Comparison of ENCODE assay signal across 1 cellular context in the genomic region with DNA sequence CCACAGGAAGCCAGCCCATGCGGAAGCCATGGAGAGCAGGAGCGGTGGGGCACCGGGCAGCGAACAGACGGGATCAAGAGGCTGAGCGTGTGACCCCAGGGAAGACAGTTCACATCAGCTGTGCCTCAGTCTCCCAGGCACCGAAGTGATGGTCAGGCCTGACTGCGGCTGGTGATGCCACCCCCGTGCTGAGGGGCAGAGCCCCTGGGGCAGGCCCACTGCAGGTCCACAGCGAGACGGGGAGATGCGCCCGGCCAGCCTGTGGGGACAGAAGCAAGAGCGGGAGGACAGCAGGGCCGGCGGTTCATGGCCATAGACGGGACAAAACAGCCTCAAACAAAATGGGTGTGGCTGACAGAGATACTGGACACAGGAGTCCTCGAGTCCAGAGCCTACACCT.
TF ChIP-seq lines count a peak whose summit lies in the region.

No MANE protein-coding gene starts in this region.

TF ChIP-seq in GM23338, 12 proteins besides CTCF, POLR2A, EP300 and RAD21 (continued from another document):
- TF ChIP-seq, protein P1, sequence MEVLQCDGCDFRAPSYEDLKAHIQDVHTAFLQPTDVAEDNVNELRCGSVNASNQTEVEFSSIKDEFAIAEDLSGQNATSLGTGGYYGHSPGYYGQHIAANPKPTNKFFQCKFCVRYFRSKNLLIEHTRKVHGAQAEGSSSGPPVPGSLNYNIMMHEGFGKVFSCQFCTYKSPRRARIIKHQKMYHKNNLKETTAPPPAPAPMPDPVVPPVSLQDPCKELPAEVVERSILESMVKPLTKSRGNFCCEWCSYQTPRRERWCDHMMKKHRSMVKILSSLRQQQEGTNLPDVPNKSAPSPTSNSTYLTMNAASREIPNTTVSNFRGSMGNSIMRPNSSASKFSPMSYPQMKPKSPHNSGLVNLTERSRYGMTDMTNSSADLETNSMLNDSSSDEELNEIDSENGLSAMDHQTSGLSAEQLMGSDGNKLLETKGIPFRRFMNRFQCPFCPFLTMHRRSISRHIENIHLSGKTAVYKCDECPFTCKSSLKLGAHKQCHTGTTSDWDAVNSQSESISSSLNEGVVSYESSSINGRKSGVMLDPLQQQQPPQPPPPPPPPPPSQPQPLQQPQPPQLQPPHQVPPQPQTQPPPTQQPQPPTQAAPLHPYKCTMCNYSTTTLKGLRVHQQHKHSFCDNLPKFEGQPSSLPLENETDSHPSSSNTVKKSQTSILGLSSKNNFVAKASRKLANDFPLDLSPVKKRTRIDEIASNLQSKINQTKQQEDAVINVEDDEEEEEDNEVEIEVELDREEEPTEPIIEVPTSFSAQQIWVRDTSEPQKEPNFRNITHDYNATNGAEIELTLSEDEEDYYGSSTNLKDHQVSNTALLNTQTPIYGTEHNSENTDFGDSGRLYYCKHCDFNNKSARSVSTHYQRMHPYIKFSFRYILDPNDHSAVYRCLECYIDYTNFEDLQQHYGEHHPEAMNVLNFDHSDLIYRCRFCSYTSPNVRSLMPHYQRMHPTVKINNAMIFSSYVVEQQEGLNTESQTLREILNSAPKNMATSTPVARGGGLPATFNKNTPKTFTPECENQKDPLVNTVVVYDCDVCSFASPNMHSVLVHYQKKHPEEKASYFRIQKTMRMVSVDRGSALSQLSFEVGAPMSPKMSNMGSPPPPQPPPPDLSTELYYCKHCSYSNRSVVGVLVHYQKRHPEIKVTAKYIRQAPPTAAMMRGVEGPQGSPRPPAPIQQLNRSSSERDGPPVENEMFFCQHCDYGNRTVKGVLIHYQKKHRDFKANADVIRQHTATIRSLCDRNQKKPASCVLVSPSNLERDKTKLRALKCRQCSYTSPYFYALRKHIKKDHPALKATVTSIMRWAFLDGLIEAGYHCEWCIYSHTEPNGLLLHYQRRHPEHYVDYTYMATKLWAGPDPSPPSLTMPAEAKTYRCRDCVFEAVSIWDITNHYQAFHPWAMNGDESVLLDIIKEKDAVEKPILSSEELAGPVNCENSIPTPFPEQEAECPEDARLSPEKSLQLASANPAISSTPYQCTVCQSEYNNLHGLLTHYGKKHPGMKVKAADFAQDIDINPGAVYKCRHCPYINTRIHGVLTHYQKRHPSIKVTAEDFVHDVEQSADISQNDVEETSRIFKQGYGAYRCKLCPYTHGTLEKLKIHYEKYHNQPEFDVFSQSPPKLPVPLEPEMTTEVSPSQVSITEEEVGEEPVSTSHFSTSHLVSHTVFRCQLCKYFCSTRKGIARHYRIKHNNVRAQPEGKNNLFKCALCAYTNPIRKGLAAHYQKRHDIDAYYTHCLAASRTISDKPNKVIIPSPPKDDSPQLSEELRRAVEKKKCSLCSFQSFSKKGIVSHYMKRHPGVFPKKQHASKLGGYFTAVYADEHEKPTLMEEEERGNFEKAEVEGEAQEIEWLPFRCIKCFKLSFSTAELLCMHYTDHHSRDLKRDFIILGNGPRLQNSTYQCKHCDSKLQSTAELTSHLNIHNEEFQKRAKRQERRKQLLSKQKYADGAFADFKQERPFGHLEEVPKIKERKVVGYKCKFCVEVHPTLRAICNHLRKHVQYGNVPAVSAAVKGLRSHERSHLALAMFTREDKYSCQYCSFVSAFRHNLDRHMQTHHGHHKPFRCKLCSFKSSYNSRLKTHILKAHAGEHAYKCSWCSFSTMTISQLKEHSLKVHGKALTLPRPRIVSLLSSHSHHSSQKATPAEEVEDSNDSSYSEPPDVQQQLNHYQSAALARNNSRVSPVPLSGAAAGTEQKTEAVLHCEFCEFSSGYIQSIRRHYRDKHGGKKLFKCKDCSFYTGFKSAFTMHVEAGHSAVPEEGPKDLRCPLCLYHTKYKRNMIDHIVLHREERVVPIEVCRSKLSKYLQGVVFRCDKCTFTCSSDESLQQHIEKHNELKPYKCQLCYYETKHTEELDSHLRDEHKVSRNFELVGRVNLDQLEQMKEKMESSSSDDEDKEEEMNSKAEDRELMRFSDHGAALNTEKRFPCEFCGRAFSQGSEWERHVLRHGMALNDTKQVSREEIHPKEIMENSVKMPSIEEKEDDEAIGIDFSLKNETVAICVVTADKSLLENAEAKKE (CRISPR knock-in tag; IDR thresholded peaks at IDR 0.05) = no peak
- TF ChIP-seq STAT1 (IDR thresholded peaks at IDR 0.05; ENCODE audit: unreplicated experiment) (no peak), NANOG (IDR thresholded peaks at IDR 0.05; ENCODE audit: borderline replicate concordance) (no peak), EZH2 (IDR thresholded peaks at IDR 0.05; ENCODE audit: low read depth, unreplicated experiment) (no peak), ZNF114 (CRISPR knock-in tag; IDR thresholded peaks at IDR 0.05) (no peak), CREB1 (CRISPR knock-in tag; IDR thresholded peaks at IDR 0.05; ENCODE audit: low read depth) (no peak), EZH2phosphoT487 (IDR thresholded peaks at IDR 0.05; ENCODE audit: unreplicated experiment) (no peak), ZNF331 (CRISPR knock-in tag; IDR thresholded peaks at IDR 0.05; ENCODE audit: low read depth) (no peak), JUNB (IDR thresholded peaks at IDR 0.05; ENCODE audit: unreplicated experiment) (no peak)
- TF ChIP-seq, protein P2, sequence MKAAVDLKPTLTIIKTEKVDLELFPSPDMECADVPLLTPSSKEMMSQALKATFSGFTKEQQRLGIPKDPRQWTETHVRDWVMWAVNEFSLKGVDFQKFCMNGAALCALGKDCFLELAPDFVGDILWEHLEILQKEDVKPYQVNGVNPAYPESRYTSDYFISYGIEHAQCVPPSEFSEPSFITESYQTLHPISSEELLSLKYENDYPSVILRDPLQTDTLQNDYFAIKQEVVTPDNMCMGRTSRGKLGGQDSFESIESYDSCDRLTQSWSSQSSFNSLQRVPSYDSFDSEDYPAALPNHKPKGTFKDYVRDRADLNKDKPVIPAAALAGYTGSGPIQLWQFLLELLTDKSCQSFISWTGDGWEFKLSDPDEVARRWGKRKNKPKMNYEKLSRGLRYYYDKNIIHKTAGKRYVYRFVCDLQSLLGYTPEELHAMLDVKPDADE (IDR thresholded peaks at IDR 0.05) = no peak
- TF ChIP-seq, protein P3, sequence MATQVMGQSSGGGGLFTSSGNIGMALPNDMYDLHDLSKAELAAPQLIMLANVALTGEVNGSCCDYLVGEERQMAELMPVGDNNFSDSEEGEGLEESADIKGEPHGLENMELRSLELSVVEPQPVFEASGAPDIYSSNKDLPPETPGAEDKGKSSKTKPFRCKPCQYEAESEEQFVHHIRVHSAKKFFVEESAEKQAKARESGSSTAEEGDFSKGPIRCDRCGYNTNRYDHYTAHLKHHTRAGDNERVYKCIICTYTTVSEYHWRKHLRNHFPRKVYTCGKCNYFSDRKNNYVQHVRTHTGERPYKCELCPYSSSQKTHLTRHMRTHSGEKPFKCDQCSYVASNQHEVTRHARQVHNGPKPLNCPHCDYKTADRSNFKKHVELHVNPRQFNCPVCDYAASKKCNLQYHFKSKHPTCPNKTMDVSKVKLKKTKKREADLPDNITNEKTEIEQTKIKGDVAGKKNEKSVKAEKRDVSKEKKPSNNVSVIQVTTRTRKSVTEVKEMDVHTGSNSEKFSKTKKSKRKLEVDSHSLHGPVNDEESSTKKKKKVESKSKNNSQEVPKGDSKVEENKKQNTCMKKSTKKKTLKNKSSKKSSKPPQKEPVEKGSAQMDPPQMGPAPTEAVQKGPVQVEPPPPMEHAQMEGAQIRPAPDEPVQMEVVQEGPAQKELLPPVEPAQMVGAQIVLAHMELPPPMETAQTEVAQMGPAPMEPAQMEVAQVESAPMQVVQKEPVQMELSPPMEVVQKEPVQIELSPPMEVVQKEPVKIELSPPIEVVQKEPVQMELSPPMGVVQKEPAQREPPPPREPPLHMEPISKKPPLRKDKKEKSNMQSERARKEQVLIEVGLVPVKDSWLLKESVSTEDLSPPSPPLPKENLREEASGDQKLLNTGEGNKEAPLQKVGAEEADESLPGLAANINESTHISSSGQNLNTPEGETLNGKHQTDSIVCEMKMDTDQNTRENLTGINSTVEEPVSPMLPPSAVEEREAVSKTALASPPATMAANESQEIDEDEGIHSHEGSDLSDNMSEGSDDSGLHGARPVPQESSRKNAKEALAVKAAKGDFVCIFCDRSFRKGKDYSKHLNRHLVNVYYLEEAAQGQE (IDR thresholded peaks at IDR 0.05; ENCODE audit: unreplicated experiment) = no peak
